8 cellular contexts compared by ENCODE assay signal in the genomic region with DNA sequence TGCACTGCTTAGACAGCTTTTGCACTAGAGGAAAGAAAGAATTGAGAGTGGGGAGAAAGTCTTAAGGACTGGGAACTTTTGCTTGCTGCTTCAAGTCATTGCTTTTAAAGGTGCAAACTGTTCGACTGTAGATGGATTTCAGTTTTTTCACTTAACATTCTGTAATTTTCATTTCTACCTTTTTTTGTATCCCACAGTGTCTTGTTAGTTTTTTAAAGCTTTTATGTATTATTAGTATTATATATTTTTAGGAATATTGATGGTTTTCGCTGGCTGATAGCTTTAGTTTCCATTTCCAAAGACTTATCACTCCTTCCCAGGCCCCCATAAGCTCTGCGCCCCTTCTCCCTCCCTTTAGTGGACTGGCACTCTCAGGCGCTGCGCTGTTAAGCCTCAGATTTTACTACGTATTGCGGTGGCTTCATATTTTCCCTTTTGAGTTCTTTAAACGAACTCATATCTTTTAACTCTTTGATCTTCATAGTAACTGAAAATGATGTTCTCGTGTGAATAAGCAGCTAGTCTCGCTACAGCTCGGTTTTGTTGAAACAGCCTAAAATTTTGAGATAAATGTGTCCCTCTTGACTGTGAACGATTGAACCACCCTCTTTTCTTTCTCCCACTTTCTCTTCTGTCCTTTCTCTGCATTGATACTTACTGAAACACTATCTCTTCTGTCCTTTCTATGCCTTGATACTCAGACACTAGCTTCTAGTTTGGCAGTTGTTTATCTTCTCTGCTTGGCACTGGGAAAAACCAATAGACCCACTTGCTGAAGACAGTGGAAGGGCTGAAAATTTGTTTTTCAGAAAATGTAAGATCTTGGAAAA. TPM values are rescaled to one million over a fixed set of nuclear protein-coding genes. Genes with fewer than 3 reads are reported as not detected.
A peak's percentile ranks its signal among the peaks of the same experiment; 100 is the strongest.
DNase-seq lines count a peak whose midpoint lies in the region; ATAC-seq, FAIRE-seq and TF ChIP-seq lines count a peak whose summit lies in the region.

No MANE protein-coding gene starts in this region.

- H3K4me2 ChIP-seq in BLaER1 treated with 17β-estradiol and CSF1 and Interleukin-3, amounts not matched to agents 10 nM and 100 nM: peak overlapping the region; percentile 79 to 97 (median 93)
- H3K4me2 ChIP-seq in OCI-LY1 (ENCODE audit: low read length) (peak overlapping the region; percentile 50), neural progenitor cell (peak overlapping the region; percentile 61)

- H2AFZ ChIP-seq in OCI-LY1 (ENCODE audit: low read length) (peak overlapping the region; percentile 86), neural progenitor cell (replicated peaks) (peak overlapping the region; percentile 70)

- ATAC-seq in GM21381 (IDR thresholded peaks at IDR 0.05; ENCODE audit: unreplicated experiment): no peak

- H3K4me1 Mint-ChIP-seq in neural progenitor cell: peaks cover 4% of the 10 kb centered on the region

- no peaks in the 10 kb centered on the region for H3F3A ChIP-seq in OCI-LY1 (ENCODE audit: insufficient read depth, low read length)
- peaks cover 36% of the 10 kb centered on the region for H3F3A ChIP-seq in neural progenitor cell (ENCODE audit: low read depth)

- H3K4me3 Mint-ChIP-seq in neural progenitor cell: no peak overlapping the region

- TF ChIP-seq CTCF in OCI-LY1 (IDR thresholded peaks at IDR 0.05; ENCODE audit: low read length): no peak
- no peak for TF ChIP-seq CTCF in neural progenitor cell (IDR thresholded peaks at IDR 0.05)

- no peaks in the 10 kb centered on the region for H3K9me2 ChIP-seq in OCI-LY1 (ENCODE audit: low read depth, low read length)

- no peaks in the 10 kb centered on the region for H3K27me3 Mint-ChIP-seq in neural progenitor cell (ENCODE audit: insufficient read depth, low read depth)

- no peak overlapping the region for H3K27ac Mint-ChIP-seq in neural progenitor cell

- no peaks in the 10 kb centered on the region for H3K27me3 ChIP-seq in BLaER1 treated with 17β-estradiol and CSF1 and Interleukin-3, amounts not matched to agents 10 nM and 100 nM
- H3K27me3 ChIP-seq in OCI-LY1 (ENCODE audit: insufficient read depth, low read length) (no peaks in the 10 kb centered on the region), neural progenitor cell (no peaks in the 10 kb centered on the region)

- H3K36me3 Mint-ChIP-seq in neural progenitor cell: no peaks in the 10 kb centered on the region

- no peak for FAIRE-seq in RCC 7860 (lab: Jason Lieb, UNC)

- peak overlapping the region; percentile 64 to 95 (median 86); a peak in 21 of 22 replicates for H3K27ac ChIP-seq in BLaER1 treated with 17β-estradiol and CSF1 and Interleukin-3, amounts not matched to agents 10 nM and 100 nM
- H3K27ac ChIP-seq in OCI-LY1 (ENCODE audit: low read depth, low read length, poor library complexity, severe bottlenecking) (peak overlapping the region; percentile 55), epithelial cell of prostate (peak overlapping the region; percentile 73), neural progenitor cell (peak overlapping the region; percentile 87)

- DNase-seq in epithelial cell of prostate (ENCODE audit: low read depth, low spot score): no peak
- DNase-seq in neural progenitor cell (ENCODE audit: low spot score): peak; percentile 16
- no peak for DNase-seq in cerebellar nuclear complex (lab: John Stamatoyannopoulos, UW)
- no peak for DNase-seq in RCC 7860 (ENCODE audit: low spot score)
- DNase-seq in stimulated activated CD8-positive, alpha-beta memory T cell treated with anti-CD3 and anti-CD28 coated beads, Interleukin-4, amount 100 ng/mL, for 48 hours: no peak

- no peaks in the 10 kb centered on the region for H3K9me3 ChIP-seq in BLaER1 treated with 17β-estradiol and CSF1 and Interleukin-3, amounts not matched to agents 10 nM and 100 nM (replicated peaks in 1 of 11)
- H3K9me3 ChIP-seq in OCI-LY1 (ENCODE audit: low read length) (peaks cover 22% of the 10 kb centered on the region), neural progenitor cell (ENCODE audit: low read depth) (no peaks in the 10 kb centered on the region)

- peak overlapping the region; percentile 58 to 92 (median 84); a peak in 21 of 22 replicates for H3K9ac ChIP-seq in BLaER1 treated with 17β-estradiol and CSF1 and Interleukin-3, amounts not matched to agents 10 nM and 100 nM
- H3K9ac ChIP-seq in OCI-LY1 (ENCODE audit: low read length) (no peak overlapping the region), neural progenitor cell (no peak overlapping the region)

- peak overlapping the region; percentile 59 to 80 (median 74) for H3K4me3 ChIP-seq in BLaER1 treated with 17β-estradiol and CSF1 and Interleukin-3, amounts not matched to agents 10 nM and 100 nM
- peak overlapping the region; percentile 7 for H3K4me3 ChIP-seq in OCI-LY1 (ENCODE audit: low read depth, low read length, poor library complexity, severe bottlenecking)
- H3K4me3 ChIP-seq in neural progenitor cell: peak overlapping the region; percentile 18

- peaks cover 5% of the 10 kb centered on the region for H3K9me3 Mint-ChIP-seq in neural progenitor cell

- H3K79me2 ChIP-seq in OCI-LY1 (ENCODE audit: insufficient read depth, low read length) (no peaks in the 10 kb centered on the region), neural progenitor cell (ENCODE audit: low read depth) (peaks cover 14% of the 10 kb centered on the region)

- H3K4me1 ChIP-seq in BLaER1 treated with 17β-estradiol and CSF1 and Interleukin-3, amounts not matched to agents 10 nM and 100 nM: peaks cover 17 to 24% (median 21%) of the 10 kb centered on the region in 10 experiments
- peaks cover 15% of the 10 kb centered on the region for H3K4me1 ChIP-seq in OCI-LY1 (ENCODE audit: insufficient read depth, low read length, severe bottlenecking)
- peaks cover 22% of the 10 kb centered on the region for H3K4me1 ChIP-seq in neural progenitor cell

- H4K20me1 ChIP-seq in BLaER1 treated with 17β-estradiol and CSF1 and Interleukin-3, amounts not matched to agents 10 nM and 100 nM: no peaks in the 10 kb centered on the region
- H4K20me1 ChIP-seq in OCI-LY1 (ENCODE audit: insufficient read depth, low read length) (no peaks in the 10 kb centered on the region), neural progenitor cell (ENCODE audit: low read depth) (no peaks in the 10 kb centered on the region)

- no peaks in the 10 kb centered on the region for H3K36me3 ChIP-seq in BLaER1 treated with 17β-estradiol and CSF1 and Interleukin-3, amounts not matched to agents 10 nM and 100 nM
- H3K36me3 ChIP-seq in OCI-LY1 (ENCODE audit: insufficient read depth, low read length) (no peaks in the 10 kb centered on the region), neural progenitor cell (no peaks in the 10 kb centered on the region)

RNA-seq across cellular contexts. Expression of a gene that starts 2.5 kb away (rescaled TPM):
- 35.5 and 36.8 TPM in 2 replicates for total RNA-seq in neural progenitor cell (ENCODE audit: low replicate concordance)

Comparison
In these comparisons a context has a peak if more than half of its experiments do, and no peak if none do; other contexts are left out.
1. H3K4me3 ChIP-seq: peak in every context shown above with its lines; median percentile 74 in BLaER1 treated with 17β-estradiol and CSF1 and Interleukin-3, amounts not matched to agents 10 nM and 100 nM; 18 in neural progenitor cell; 7 in OCI-LY1.
2. H3K9ac ChIP-seq: peak in BLaER1 treated with 17β-estradiol and CSF1 and Interleukin-3, amounts not matched to agents 10 nM and 100 nM (11 of 11); none in OCI-LY1 (single experiment) and neural progenitor cell (single experiment).
3. Peak in every context shown above with its lines, with median percentiles within 50 percentile points of each other: H3K27ac ChIP-seq and H3K4me2 ChIP-seq.